Comparison of ENCODE assay signal across 1 cellular context in the genomic region with DNA sequence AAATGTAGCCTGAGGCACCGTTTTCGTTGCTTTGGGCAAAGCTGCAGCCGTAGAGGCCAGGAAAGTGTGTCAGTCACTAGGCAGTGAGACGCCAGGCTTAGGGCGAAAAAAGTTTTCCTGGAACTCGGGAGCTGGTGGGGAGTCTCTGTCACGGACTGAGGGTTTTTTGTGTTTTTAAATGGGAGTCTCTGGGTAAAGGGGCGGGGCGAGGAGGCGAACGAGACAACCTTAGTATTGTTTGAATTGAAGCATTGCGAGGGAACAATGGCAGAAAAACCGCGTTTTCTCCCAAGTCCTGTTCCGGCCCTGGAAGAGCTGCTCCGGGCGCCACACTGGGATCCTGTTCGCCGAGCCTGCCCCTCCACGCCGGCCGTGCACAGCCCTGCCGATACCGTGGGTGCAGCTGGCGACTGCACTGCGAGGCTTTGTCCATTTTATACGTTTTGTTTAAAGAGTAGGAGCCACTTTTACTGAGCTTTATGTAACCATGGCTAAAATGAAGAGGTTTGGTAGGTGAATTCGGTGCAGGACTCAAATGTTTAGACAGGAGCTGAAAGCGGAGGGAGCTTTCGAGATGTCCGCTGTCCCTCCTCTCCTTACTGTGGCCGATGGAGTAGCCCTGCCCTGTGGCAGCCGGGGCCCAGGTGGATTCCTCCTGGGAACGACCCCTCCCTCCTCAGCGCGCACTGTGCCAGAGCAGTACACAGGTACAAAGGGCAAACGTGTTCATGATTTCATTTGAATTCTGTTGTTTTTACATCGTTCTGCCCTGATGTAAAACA.
TF ChIP-seq lines count a peak whose summit lies in the region.

No MANE protein-coding gene starts in this region.

TF ChIP-seq in HepG2, 621 proteins besides CTCF, POLR2A, EP300 and RAD21:
- no peak for TF ChIP-seq ZBTB20 (CRISPR knock-in tag; IDR thresholded peaks at IDR 0.05; ENCODE audit: borderline replicate concordance, low read depth)
- TF ChIP-seq HNF4A (CRISPR knock-in tag; IDR thresholded peaks at IDR 0.05) = 0 out of 2 replicates have a peak, but pooled peaks have one; percentile 13
